In the genomic region with DNA sequence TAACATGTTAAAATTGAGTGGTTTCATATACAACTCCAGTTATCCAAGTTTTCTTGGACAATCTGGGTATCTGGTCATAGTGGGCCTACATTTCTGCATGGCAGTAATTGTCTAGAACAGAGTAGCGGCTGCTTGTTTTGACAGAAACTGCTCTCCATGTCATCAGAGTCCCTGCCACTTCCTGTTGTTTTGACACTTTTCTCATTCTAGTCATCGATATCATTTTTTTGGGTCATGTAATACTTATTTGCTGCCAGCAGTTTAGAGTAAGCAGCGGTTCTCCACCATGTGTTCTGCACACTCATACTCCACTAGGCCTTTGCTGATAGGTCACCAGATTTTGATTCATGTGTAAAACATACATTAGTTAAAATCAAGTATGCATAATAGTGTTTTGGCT, we compare ENCODE assay signal across 9 cellular contexts.
A peak's percentile ranks its signal among the peaks of the same experiment; 100 is the strongest.
DNase-seq lines count a peak whose midpoint lies in the region; ATAC-seq and TF ChIP-seq lines count a peak whose summit lies in the region.
"Had no signal": no experiment of that assay in that cellular context is flagged by ENCODE, and none has a peak within 500 bp of the region (broad histone marks: within the 10 kb centered on the region; RNA-seq: fewer than 3 reads in every experiment).

No MANE protein-coding gene starts in this region.

- H3K4me3 Mint-ChIP-seq in activated CD4-positive, alpha-beta T cell treated with anti-CD3 and anti-CD28 coated beads for 36 hours = peak overlapping the region; percentile 36
- H3K4me3 Mint-ChIP-seq in activated CD4-positive, alpha-beta T cell treated with anti-CD3 and anti-CD28 coated beads, Interleukin-2, amount 10 ng/mL, durations not matched to agents 7 days and 5 days = no peak overlapping the region
- no peak overlapping the region for H3K4me3 Mint-ChIP-seq in nephron

- H3K4me1 Mint-ChIP-seq in activated CD4-positive, alpha-beta T cell treated with anti-CD3 and anti-CD28 coated beads for 36 hours = peaks cover 77% of the 10 kb centered on the region
- H3K4me1 Mint-ChIP-seq in activated CD4-positive, alpha-beta T cell treated with anti-CD3 and anti-CD28 coated beads, Interleukin-2, amount 10 ng/mL, durations not matched to agents 7 days and 5 days = peaks cover 66% of the 10 kb centered on the region
- peaks cover 64% of the 10 kb centered on the region for H3K4me1 Mint-ChIP-seq in nephron

- no peak for TF ChIP-seq CTCF in nephron (IDR thresholded peaks at IDR 0.05; ENCODE audit: unreplicated experiment in 3 of 3)

- H3K27ac Mint-ChIP-seq in activated CD4-positive, alpha-beta T cell treated with anti-CD3 and anti-CD28 coated beads for 36 hours = peak overlapping the region; percentile 93
- peak overlapping the region; percentile 94 for H3K27ac Mint-ChIP-seq in activated CD4-positive, alpha-beta T cell treated with anti-CD3 and anti-CD28 coated beads, Interleukin-2, amount 10 ng/mL, durations not matched to agents 7 days and 5 days
- peak overlapping the region; percentile 43 to 89 (median 86) for H3K27ac Mint-ChIP-seq in nephron

- CTCF ChIA-PET in activated CD4-positive, alpha-beta T cell treated with anti-CD3 and anti-CD28 coated beads for 36 hours (lab: Charles Lee) = interaction anchor here (0.7 to 1.6 kb wide), 6 partner anchors 59 to 520 kb away, joined by 3 to 6 read pairs (median 3); no protein-coding TSS in a partner anchor
- CTCF ChIA-PET in activated CD4-positive, alpha-beta T cell treated with anti-CD3 and anti-CD28 coated beads, Interleukin-2, amount 10 ng/mL, durations not matched to agents 7 days and 5 days (lab: Charles Lee) = interaction anchor here (1.8 kb wide), 1 partner anchor 17 kb away, joined by 7 read pairs; no protein-coding TSS in a partner anchor

- H3K9me3 Mint-ChIP-seq in activated CD4-positive, alpha-beta T cell treated with anti-CD3 and anti-CD28 coated beads for 36 hours (ENCODE audit: low read depth) = peaks cover 6% of the 10 kb centered on the region
- H3K9me3 Mint-ChIP-seq in activated CD4-positive, alpha-beta T cell treated with anti-CD3 and anti-CD28 coated beads, Interleukin-2, amount 10 ng/mL, durations not matched to agents 7 days and 5 days = peaks cover 6% of the 10 kb centered on the region
- no peaks in the 10 kb centered on the region for H3K9me3 Mint-ChIP-seq in nephron

- H3K36me3 Mint-ChIP-seq in activated CD4-positive, alpha-beta T cell treated with anti-CD3 and anti-CD28 coated beads for 36 hours (ENCODE audit: low read depth) = peaks cover 24% of the 10 kb centered on the region
- H3K36me3 Mint-ChIP-seq in activated CD4-positive, alpha-beta T cell treated with anti-CD3 and anti-CD28 coated beads, Interleukin-2, amount 10 ng/mL, durations not matched to agents 7 days and 5 days (ENCODE audit: low read depth) = peaks cover 29% of the 10 kb centered on the region
- H3K36me3 Mint-ChIP-seq in nephron (ENCODE audit: low read depth) = no peaks in the 10 kb centered on the region

- H3K27me3 Mint-ChIP-seq in activated CD4-positive, alpha-beta T cell treated with anti-CD3 and anti-CD28 coated beads for 36 hours = no peaks in the 10 kb centered on the region
- no peaks in the 10 kb centered on the region for H3K27me3 Mint-ChIP-seq in activated CD4-positive, alpha-beta T cell treated with anti-CD3 and anti-CD28 coated beads, Interleukin-2, amount 10 ng/mL, durations not matched to agents 7 days and 5 days
- no peaks in the 10 kb centered on the region for H3K27me3 Mint-ChIP-seq in nephron (ENCODE audit: low read depth)

- peak; percentile 52 for DNase-seq in activated CD4-positive, alpha-beta T cell treated with anti-CD3 and anti-CD28 coated beads for 36 hours
- DNase-seq in activated CD4-positive, alpha-beta T cell treated with anti-CD3 and anti-CD28 coated beads for 1 hour = no peak
- DNase-seq in activated CD4-positive, alpha-beta T cell treated with anti-CD3 and anti-CD28 coated beads, Interleukin-2, amount 10 ng/mL, durations not matched to agents 7 days and 5 days = peak; percentile 63
- no peak for DNase-seq in NCI-H1105 treated with DMSO at 0.1 percent for 48 hours (lab: John Stamatoyannopoulos, UW)
- DNase-seq: 8988T had no signal

- intact Hi-C loops in activated CD4-positive, alpha-beta T cell treated with anti-CD3 and anti-CD28 coated beads for 36 hours (cut with DNase I, micrococcal nuclease) = loop anchor here (1.0 to 10.0 kb wide), 7 partner anchors 60 to 199 kb away; a partner anchor contains a TSS

- peak; percentile 85 for ATAC-seq in activated CD4-positive, alpha-beta T cell treated with anti-CD3 and anti-CD28 coated beads for 36 hours
- ATAC-seq in HG02970 (IDR thresholded peaks at IDR 0.05; ENCODE audit: low FRiP score, unreplicated experiment) (peak; percentile 62), HG02885 (IDR thresholded peaks at IDR 0.05; ENCODE audit: poor library complexity, unreplicated experiment) (no peak), HG02610 (IDR thresholded peaks at IDR 0.05; ENCODE audit: unreplicated experiment) (no peak)

- POLR2A ChIA-PET in activated CD4-positive, alpha-beta T cell treated with anti-CD3 and anti-CD28 coated beads for 36 hours (lab: Charles Lee) = interaction anchor here (1.1 to 1.4 kb wide), 2 partner anchors 63 to 167 kb away, joined by 4 read pairs; no protein-coding TSS in a partner anchor
- POLR2A ChIA-PET in activated CD4-positive, alpha-beta T cell treated with anti-CD3 and anti-CD28 coated beads, Interleukin-2, amount 10 ng/mL, durations not matched to agents 7 days and 5 days (lab: Charles Lee) = no interaction called here

Comparison
In these comparisons a context has a peak if more than half of its experiments do, and no peak if none do; other contexts are left out.
1. DNase-seq: peak in activated CD4-positive, alpha-beta T cell treated with anti-CD3 and anti-CD28 coated beads for 36 hours (single experiment) and activated CD4-positive, alpha-beta T cell treated with anti-CD3 and anti-CD28 coated beads, Interleukin-2, amount 10 ng/mL, durations not matched to agents 7 days and 5 days (single experiment); none in activated CD4-positive, alpha-beta T cell treated with anti-CD3 and anti-CD28 coated beads for 1 hour (single experiment) and NCI-H1105 treated with DMSO at 0.1 percent for 48 hours (single experiment).
2. ATAC-seq: peak in activated CD4-positive, alpha-beta T cell treated with anti-CD3 and anti-CD28 coated beads for 36 hours (single experiment) and HG02970 (single experiment); none in HG02885 (single experiment) and HG02610 (single experiment).
3. Peak in every context shown above with its lines, with median percentiles within 50 percentile points of each other: H3K27ac Mint-ChIP-seq.